ENCODE assay signal across 10 cellular contexts in the genomic region with DNA sequence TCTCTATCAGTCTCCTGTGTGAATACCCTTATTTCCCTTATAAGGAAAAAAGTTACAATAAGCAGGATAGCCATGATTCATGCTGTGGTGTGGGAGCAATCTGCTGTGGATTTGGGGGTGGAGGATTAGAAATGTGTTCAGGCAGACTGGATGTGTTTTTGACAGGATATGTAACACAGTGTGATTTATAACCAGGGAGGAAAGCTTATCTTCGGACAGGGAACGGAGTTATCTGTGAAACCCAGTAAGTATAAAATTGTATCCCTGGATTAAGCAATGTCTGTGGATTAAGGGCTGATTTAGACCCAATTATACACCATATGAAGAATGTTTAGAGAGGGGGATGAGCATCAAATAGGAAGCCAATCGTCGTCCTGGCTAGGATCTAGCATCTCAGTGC.
A peak's percentile ranks its signal among the peaks of the same experiment; 100 is the strongest.
DNase-seq lines count a peak whose midpoint lies in the region; ATAC-seq and TF ChIP-seq lines count a peak whose summit lies in the region.
"Had no signal": no experiment of that assay in that cellular context is flagged by ENCODE, and none has a peak within 500 bp of the region (broad histone marks: within the 10 kb centered on the region; RNA-seq: fewer than 3 reads in every experiment).

No MANE protein-coding gene starts in this region.

- H3K9me3 ChIP-seq in WERI-Rb-1 (ENCODE audit: severe bottlenecking) (no peaks in the 10 kb centered on the region), transverse colon (no peaks in the 10 kb centered on the region)
- H3K9me3 ChIP-seq: thoracic aorta had no signal

- H3K4me1 Mint-ChIP-seq in activated naive CD4-positive, alpha-beta T cell treated with anti-CD3 and anti-CD28 coated beads, Interleukin-2, amount 10 ng/mL, durations not matched to agents 7 days and 5 days: peaks cover 96% of the 10 kb centered on the region

- peak overlapping the region; percentile 93 for H3K27ac Mint-ChIP-seq in activated naive CD4-positive, alpha-beta T cell treated with anti-CD3 and anti-CD28 coated beads, Interleukin-2, amount 10 ng/mL, durations not matched to agents 7 days and 5 days

- no peak for DNase-seq in activated naive CD4-positive, alpha-beta T cell treated with anti-CD3 and anti-CD28 coated beads, Interleukin-2, amount 10 ng/mL, durations not matched to agents 7 days and 5 days
- no peak for DNase-seq in activated naive CD4-positive, alpha-beta T cell (lab: John Stamatoyannopoulos, UW)
- DNase-seq in WERI-Rb-1 (peak; percentile 42), fibroblast of the conjunctiva (ENCODE audit: low read depth) (peak; percentile 12), transverse colon (no peak), NCI-H2171 treated with DMSO at 0.1 percent for 48 hours (lab: John Stamatoyannopoulos, UW) (no peak)
- DNase-seq: right cardiac atrium had no signal

- WGBS in transverse colon (ENCODE audit: low coverage in 1 of 2), 2 donors: 59 to 87% methylated on average over 4 of the region's 4 CpGs

- CTCF ChIA-PET in activated naive CD4-positive, alpha-beta T cell treated with anti-CD3 and anti-CD28 coated beads, Interleukin-2, amount 10 ng/mL, durations not matched to agents 7 days and 5 days (lab: Charles Lee): interaction anchor here (1.0 to 1.7 kb wide), 3 partner anchors 21 to 50 kb away, joined by 3 to 6 read pairs (median 4); no protein-coding TSS in a partner anchor

- no peaks in the 10 kb centered on the region for H3K27me3 Mint-ChIP-seq in activated naive CD4-positive, alpha-beta T cell treated with anti-CD3 and anti-CD28 coated beads, Interleukin-2, amount 10 ng/mL, durations not matched to agents 7 days and 5 days

- H3K4me3 ChIP-seq in WERI-Rb-1 (ENCODE audit: low read depth, low read length) (no peak overlapping the region), transverse colon (no peak overlapping the region)
- H3K4me3 ChIP-seq: thoracic aorta had no signal

- peak overlapping the region; percentile 80 for H3K4me3 Mint-ChIP-seq in activated naive CD4-positive, alpha-beta T cell treated with anti-CD3 and anti-CD28 coated beads, Interleukin-2, amount 10 ng/mL, durations not matched to agents 7 days and 5 days

- no peaks in the 10 kb centered on the region for H3K9me3 Mint-ChIP-seq in activated naive CD4-positive, alpha-beta T cell treated with anti-CD3 and anti-CD28 coated beads, Interleukin-2, amount 10 ng/mL, durations not matched to agents 7 days and 5 days

- peaks cover 94% of the 10 kb centered on the region for H3K36me3 Mint-ChIP-seq in activated naive CD4-positive, alpha-beta T cell treated with anti-CD3 and anti-CD28 coated beads, Interleukin-2, amount 10 ng/mL, durations not matched to agents 7 days and 5 days

- no peak for TF ChIP-seq CTCF in WERI-Rb-1 (IDR thresholded peaks at IDR 0.05; ENCODE audit: low read depth, low read length)
- no peak for TF ChIP-seq CTCF in transverse colon (IDR thresholded peaks at IDR 0.05)

- H3K27ac ChIP-seq in WERI-Rb-1: no peak overlapping the region
- peak overlapping the region; percentile 23 to 59 (median 44) for H3K27ac ChIP-seq in transverse colon

- no peak for TF ChIP-seq EP300 in transverse colon (IDR thresholded peaks at IDR 0.05; ENCODE audit: low read depth)

- no peak for ATAC-seq in esophagus mucosa
- ATAC-seq in GM19324 (IDR thresholded peaks at IDR 0.05; ENCODE audit: low FRiP score, unreplicated experiment): no peak

- no peak for TF ChIP-seq POLR2A in transverse colon (IDR thresholded peaks at IDR 0.05)

- H3K27me3 ChIP-seq in WERI-Rb-1 (ENCODE audit: insufficient read depth, low read depth, severe bottlenecking) (no peaks in the 10 kb centered on the region), transverse colon (no peaks in the 10 kb centered on the region)

- H3K36me3 ChIP-seq in WERI-Rb-1: no peaks in the 10 kb centered on the region
- H3K36me3 ChIP-seq in transverse colon: no peaks in the 10 kb centered on the region
- H3K36me3 ChIP-seq: thoracic aorta had no signal

- H3K4me1 ChIP-seq in transverse colon: peaks cover 9 to 28% (median 15%) of the 10 kb centered on the region in 4 donors

- intact Hi-C loops in transverse colon (cut with DNase I; ENCODE audit: low total_unique reads): no loop called here

- in situ Hi-C loops in transverse colon (cut with MboI; ENCODE audit: low pct_ligation_motif_present in 1 of 4, low pct_unique_long_range_greater_than_20kb in 1 of 4, low sequenced_read_pairs in 3 of 4): no loop called here

Comparison
In these comparisons a context has a peak if more than half of its experiments do, and no peak if none do; other contexts are left out.
1. DNase-seq: peak in WERI-Rb-1 (single experiment) and fibroblast of the conjunctiva (single experiment); none in activated naive CD4-positive, alpha-beta T cell treated with anti-CD3 and anti-CD28 coated beads, Interleukin-2, amount 10 ng/mL, durations not matched to agents 7 days and 5 days (single experiment), activated naive CD4-positive, alpha-beta T cell (0 of 4), transverse colon (single experiment) and NCI-H2171 treated with DMSO at 0.1 percent for 48 hours (single experiment).